ENCODE assay signal across 23 cellular contexts in genomic region chr1:31752258-31752657, GRCh38. TPM values are rescaled to one million over a fixed set of nuclear protein-coding genes. Genes with fewer than 3 reads are reported as not detected.
DNase-seq lines count a peak whose midpoint lies in the region; ATAC-seq and TF ChIP-seq lines count a peak whose summit lies in the region.
"Had no signal": no experiment of that assay in that cellular context is flagged by ENCODE, and none has a peak within 500 bp of the region (broad histone marks: within the 10 kb centered on the region; RNA-seq: fewer than 3 reads in every experiment).

No MANE protein-coding gene starts in this region.

- no peaks in the 10 kb centered on the region for H3K9me3 ChIP-seq in breast epithelium
- H3K9me3 ChIP-seq: A549, gastrocnemius medialis, psoas muscle had no signal

- BruUV-seq in MCF 10A (replicated peaks; lab: Mats Ljungman, UMichigan): no TSS peak

- H3K4me1 Mint-ChIP-seq in MCF 10A (ENCODE audit: insufficient read depth, unreplicated experiment) (peaks cover 55% of the 10 kb centered on the region), glutamatergic neuron (ENCODE audit: low read depth, unreplicated experiment) (peaks cover 13% of the 10 kb centered on the region)

- no peak for TF ChIP-seq POLR2A in breast epithelium (IDR thresholded peaks at IDR 0.05)

- no peaks in the 10 kb centered on the region for H3K9me3 Mint-ChIP-seq in MCF 10A (ENCODE audit: unreplicated experiment)
- H3K9me3 Mint-ChIP-seq in glutamatergic neuron (ENCODE audit: unreplicated experiment): peaks cover 3% of the 10 kb centered on the region

- peak; percentile 26 for ATAC-seq in stimulated activated naive CD8-positive, alpha-beta T cell treated with anti-CD3 and anti-CD28 coated beads, Interleukin-15, Interleukin-2, amounts not matched to agents 100 U/mL and 50 U/mL, for 24 hours
- ATAC-seq in omental fat pad (ENCODE audit: low FRiP score): no peak
- ATAC-seq: A549, gastrocnemius medialis had no signal

- no peaks in the 10 kb centered on the region for H3K36me3 ChIP-seq in breast epithelium
- H3K36me3 ChIP-seq: gastrocnemius medialis had no signal

- peak overlapping the region; percentile 84 for H3K27ac Mint-ChIP-seq in MCF 10A (ENCODE audit: low read depth, unreplicated experiment)
- peak overlapping the region; percentile 38 for H3K27ac Mint-ChIP-seq in glutamatergic neuron (ENCODE audit: unreplicated experiment)

- CTCF ChIA-PET in MCF 10A (lab: Yijun Ruan, JAX): interaction anchor here (0.7 to 1.4 kb wide), 5 partner anchors 8 to 134 kb away, joined by 3 to 4 read pairs (median 3); no protein-coding TSS in a partner anchor
- CTCF ChIA-PET in RWPE1 (lab: Yijun Ruan, JAX): no interaction called here

- intact Hi-C loops in MCF 10A (cut with micrococcal nuclease) (no loop called here), breast epithelium (cut with DNase I; ENCODE audit: low total_unique reads) (no loop called here)

- H3K4me3 ChIP-seq in breast epithelium: no peak overlapping the region
- H3K4me3 ChIP-seq: A549, gastrocnemius medialis had no signal

- H3K36me3 Mint-ChIP-seq in MCF 10A (ENCODE audit: insufficient read depth, unreplicated experiment) (no peaks in the 10 kb centered on the region), glutamatergic neuron (ENCODE audit: unreplicated experiment) (no peaks in the 10 kb centered on the region)

- H3K4me3 Mint-ChIP-seq in MCF 10A (ENCODE audit: unreplicated experiment): no peak overlapping the region
- H3K4me3 Mint-ChIP-seq in glutamatergic neuron (ENCODE audit: unreplicated experiment): no peak overlapping the region

- H3K27me3 Mint-ChIP-seq in MCF 10A (ENCODE audit: insufficient read depth, unreplicated experiment) (no peaks in the 10 kb centered on the region), glutamatergic neuron (ENCODE audit: unreplicated experiment) (peaks cover 16% of the 10 kb centered on the region)

- DNase-seq in MCF 10A (ENCODE audit: unreplicated experiment) (no peak), breast epithelium (ENCODE audit: low spot score in 2 of 2) (no peak), RWPE1 (ENCODE audit: low spot score) (no peak), glutamatergic neuron (no peak), omental fat pad (ENCODE audit: low spot score) (no peak), mucosa of gallbladder (ENCODE audit: low spot score) (no peak), superior temporal gyrus (ENCODE audit: extremely low spot score) (no peak)
- no peak for DNase-seq in stimulated activated naive CD8-positive, alpha-beta T cell treated with anti-CD3 and anti-CD28 coated beads, Interleukin-15, Interleukin-2, amounts not matched to agents 100 U/mL and 50 U/mL, for 24 hours
- DNase-seq: activated CD4-positive, alpha-beta T cell treated with anti-CD3 and anti-CD28 coated beads, Interleukin-2, amount 50 U/mL, for 4 hours; activated CD4-positive, CD25-positive, alpha-beta regulatory T cell; activated effector memory CD4-positive, alpha-beta T cell treated with anti-CD3 and anti-CD28 coated beads, Interleukin-2, amount 50 U/mL, for 16 hours; DMS79; gastrocnemius medialis; HCEC 1CT; mammary epithelial cell; NCI-H1417 treated with DMSO at 0.1 percent for 48 hours; NCI-H2107; NCI-H446 treated with DMSO at 0.1 percent for 48 hours; psoas muscle; SIG-M5; SW 1271; T1000 had no signal

- H3K4me1 ChIP-seq in breast epithelium: peaks cover 2 to 4% of the 10 kb centered on the region in 2 donors

- H3K27me3 ChIP-seq in breast epithelium: no peaks in the 10 kb centered on the region
- H3K27me3 ChIP-seq: gastrocnemius medialis had no signal

- TF ChIP-seq CTCF in MCF 10A (IDR thresholded peaks at IDR 0.05; ENCODE audit: unreplicated experiment) (no peak), breast epithelium (IDR thresholded peaks at IDR 0.05) (no peak), RWPE1 (conservative IDR thresholded peaks at IDR 0.05; ENCODE audit: low read depth) (no peak), glutamatergic neuron (IDR thresholded peaks at IDR 0.05; ENCODE audit: partially characterized antibody, unreplicated experiment) (no peak), omental fat pad (IDR thresholded peaks at IDR 0.05) (no peak)

- H3K27ac ChIP-seq in breast epithelium (no peak overlapping the region), RWPE1 (peak overlapping the region; percentile 77)
- H3K27ac ChIP-seq: A549, psoas muscle had no signal

- POLR2A ChIA-PET in MCF 10A (lab: Yijun Ruan, JAX) (interaction anchor here (0.7 to 1.5 kb wide), 3 partner anchors 77 to 1319 kb away, joined by 3 read pairs; no protein-coding TSS in a partner anchor), RWPE1 (lab: Yijun Ruan, JAX; ENCODE audit: low non-redundant PET) (no interaction called here)

RNA-seq across cellular contexts. Expression of gene ADGRB2, which starts 11.9 kb away (rescaled TPM):
- 1.5 and 1.7 TPM in 2 replicates for total RNA-seq in MCF 10A (2022)
- 1 to 10 TPM; 1.3 to 4.9 (median 2.9) TPM for total RNA-seq in breast epithelium
- 15.8 TPM for total RNA-seq in glutamatergic neuron (ENCODE audit: unreplicated experiment)
- 1 to 10 TPM in 3 of 4 donors, under 1 TPM in 1; 0.79 to 7.5 (median 3.3) TPM for total RNA-seq in omental fat pad
- 6.0 TPM for total RNA-seq in mucosa of gallbladder

RNA-seq across cellular contexts. Expression of gene COL16A1, which starts 48.4 kb away (rescaled TPM):
- total RNA-seq in MCF 10A (2022) (42.1 and 49.1 TPM in 2 replicates), breast epithelium (10 to 100 TPM; 55.2 to 79.5 (median 58.7) TPM), glutamatergic neuron (ENCODE audit: unreplicated experiment) (52.2 TPM), omental fat pad (10 to 100 TPM; 17.4 to 69.2 (median 21.7) TPM), mucosa of gallbladder (52.5 TPM)
